In the genomic region with DNA sequence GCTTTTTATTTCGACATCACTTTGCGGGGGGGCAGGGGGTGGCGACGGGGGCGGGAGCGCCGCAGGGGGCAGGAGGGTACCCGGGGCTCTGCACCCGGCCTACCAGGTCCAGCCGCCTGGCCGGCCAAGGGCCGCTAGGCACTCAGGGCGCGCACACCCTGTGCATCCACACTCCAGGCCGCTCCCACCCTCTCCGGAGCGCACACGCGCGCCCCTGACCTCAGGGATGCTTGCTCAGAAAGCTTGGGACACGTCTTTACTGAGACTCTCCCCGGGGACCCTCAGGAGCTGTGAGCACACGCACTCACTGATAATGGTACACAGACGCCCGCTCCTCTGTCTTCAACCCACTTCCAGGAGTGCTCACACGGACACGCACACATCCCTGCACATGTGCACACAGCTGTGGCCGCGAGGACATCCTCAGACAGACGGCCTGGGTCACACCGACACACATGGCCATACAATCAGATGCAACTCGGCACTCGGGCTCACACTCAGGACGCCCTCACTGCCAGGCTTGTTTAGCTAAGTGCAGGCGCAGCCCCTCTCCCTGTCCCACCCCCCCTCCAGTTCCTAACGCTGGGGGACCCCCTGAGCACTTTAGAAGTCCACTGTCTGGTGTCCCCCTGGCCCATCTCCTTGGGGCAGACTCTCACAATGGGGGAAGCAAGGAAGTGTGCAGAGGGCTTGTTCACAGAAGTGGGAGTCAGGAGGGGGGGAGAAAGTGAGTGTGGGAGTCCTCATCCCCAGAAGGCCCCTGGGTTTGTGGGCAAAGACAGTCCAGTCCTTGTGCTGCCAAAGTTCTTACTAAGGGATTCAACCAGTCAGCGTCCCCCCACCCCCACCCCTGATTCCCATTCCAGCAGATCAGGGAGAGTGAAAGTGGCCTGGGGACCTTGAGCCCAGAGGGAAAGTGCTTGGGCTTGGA, we compare ENCODE assay signal across 13 cellular contexts. TPM values are rescaled to one million over a fixed set of nuclear protein-coding genes. Genes with fewer than 3 reads are reported as not detected.
DNase-seq lines count a peak whose midpoint lies in the region; ATAC-seq and TF ChIP-seq lines count a peak whose summit lies in the region.
"Had no signal": no experiment of that assay in that cellular context is flagged by ENCODE, and none has a peak within 500 bp of the region (broad histone marks: within the 10 kb centered on the region; RNA-seq: fewer than 3 reads in every experiment).

No MANE protein-coding gene starts in this region.

- H4K12ac ChIP-seq in trophoblast cell (ENCODE audit: low read depth, low read length): no peak overlapping the region

- H3K9ac ChIP-seq in trophoblast cell (ENCODE audit: low read length): no peak overlapping the region

- peaks cover 56% of the 10 kb centered on the region for H3K79me1 ChIP-seq in trophoblast cell (ENCODE audit: low read length)

- peaks cover 16 to 27% of the 10 kb centered on the region in 2 experiments for H3K36me3 ChIP-seq in trophoblast cell (ENCODE audit: control insufficient read depth in 1 of 2, insufficient read depth in 2 of 2, low read length in 2 of 2)
- no peaks in the 10 kb centered on the region for H3K36me3 ChIP-seq in transverse colon

- H3K27ac ChIP-seq in C4-2B (peak overlapping the region; percentile 99), trophoblast cell (ENCODE audit: low read depth, low read length) (no peak overlapping the region), transverse colon (no peak overlapping the region)

- H3K4me1 Mint-ChIP-seq in HFFc6 (ENCODE audit: low read depth): peaks cover 29% of the 10 kb centered on the region

- peaks cover 9% of the 10 kb centered on the region for H3K27me3 Mint-ChIP-seq in HFFc6 (ENCODE audit: insufficient read depth)

- TF ChIP-seq CTCF in C4-2B (conservative IDR thresholded peaks at IDR 0.05): no peak
- no peak for TF ChIP-seq CTCF in HFFc6 (IDR thresholded peaks at IDR 0.05)
- no peak for TF ChIP-seq CTCF in transverse colon (IDR thresholded peaks at IDR 0.05)

- peak overlapping the region; percentile 26 for H3K4ac ChIP-seq in trophoblast cell (ENCODE audit: low read depth, low read length)

- no peak overlapping the region for H2AFZ ChIP-seq in trophoblast cell (ENCODE audit: insufficient read depth, low read length, poor library complexity)

- H2AK5ac ChIP-seq in trophoblast cell (ENCODE audit: low read length): no peak overlapping the region

- in situ Hi-C loops in transverse colon (cut with MboI; ENCODE audit: low pct_ligation_motif_present in 1 of 4, low pct_unique_long_range_greater_than_20kb in 1 of 4, low sequenced_read_pairs in 3 of 4): loop anchor here in 2 of 4 donors (25.0 kb wide), 2 partner anchors 331 to 406 kb away; a partner anchor contains a TSS

- intact Hi-C loops in transverse colon (cut with DNase I; ENCODE audit: low total_unique reads): loop anchor here (5.0 kb wide), 1 partner anchor 321 kb away; no protein-coding TSS in a partner anchor

- H3K18ac ChIP-seq in trophoblast cell (ENCODE audit: low read length): peak overlapping the region; percentile 35

- no peak for TF ChIP-seq EP300 in transverse colon (IDR thresholded peaks at IDR 0.05; ENCODE audit: low read depth)

- H3K27me3 ChIP-seq in trophoblast cell (ENCODE audit: insufficient read depth, low read length): peaks cover 3% of the 10 kb centered on the region
- peaks cover 100% of the 10 kb centered on the region for H3K27me3 ChIP-seq in transverse colon

- H3K9me3 Mint-ChIP-seq in HFFc6: no peaks in the 10 kb centered on the region

- peak overlapping the region; percentile 93 for H3K4me2 ChIP-seq in trophoblast cell (ENCODE audit: low read length)

- H3K36me3 Mint-ChIP-seq in HFFc6 (ENCODE audit: low read depth): peaks cover 19% of the 10 kb centered on the region

- H2BK12ac ChIP-seq in trophoblast cell (ENCODE audit: low read length): peak overlapping the region; percentile 8

- H4K91ac ChIP-seq in trophoblast cell (ENCODE audit: low read depth, low read length): peak overlapping the region; percentile 2

- H3K4me3 ChIP-seq in trophoblast cell (ENCODE audit: low read depth, low read length): no peak overlapping the region
- no peak overlapping the region for H3K4me3 ChIP-seq in transverse colon

- DNase-seq in HFFc6 (no peak), erythroblast (lab: John Stamatoyannopoulos, UW) (peak; percentile 68 to 73), trophoblast cell (no peak), transverse colon (no peak)
- no peak for DNase-seq in central memory CD4-positive, alpha-beta T cell
- DNase-seq in activated CD4-positive, alpha-beta T cell treated with anti-CD3 and anti-CD28 coated beads for 48 hours: no peak
- DNase-seq: activated gamma-delta T cell, hypothalamus, NCI-H2081 treated with DMSO at 0.1 percent for 48 hours had no signal

- no peak for ATAC-seq in GM19328 (IDR thresholded peaks at IDR 0.05; ENCODE audit: unreplicated experiment)

- H3K23ac ChIP-seq in trophoblast cell (ENCODE audit: low read length): no peak overlapping the region

- no peak overlapping the region for H4K8ac ChIP-seq in trophoblast cell (ENCODE audit: low read depth, low read length)

- H3K79me2 ChIP-seq in trophoblast cell (ENCODE audit: control insufficient read depth, insufficient read depth, low read length, poor library complexity): peaks cover 45% of the 10 kb centered on the region

- peak overlapping the region; percentile 6 for H3K14ac ChIP-seq in trophoblast cell (ENCODE audit: low read length)

- peak; percentile 34 for TF ChIP-seq POLR2A in erythroblast (IDR thresholded peaks at IDR 0.05; ENCODE audit: low read length)
- no peak for TF ChIP-seq POLR2A in transverse colon (IDR thresholded peaks at IDR 0.05)

- no peak overlapping the region for H2BK5ac ChIP-seq in trophoblast cell (ENCODE audit: low read depth, low read length, poor library complexity)

- WGBS in trophoblast cell (ENCODE audit: extremely low coverage, insufficient coverage, insufficient read length): no CpG with 5 or more reads among the region's 37 CpGs
- WGBS in transverse colon (ENCODE audit: low coverage in 1 of 2), 2 donors: 12% methylated on average over 37 of the region's 37 CpGs; no CpG with 5 or more reads in 1 of the 2 donors

- H3K4me1 ChIP-seq in trophoblast cell (ENCODE audit: control insufficient read depth in 1 of 2, insufficient read depth in 2 of 2, low read length in 2 of 2) (peaks cover 29 to 49% of the 10 kb centered on the region in 2 experiments), transverse colon (peaks cover 23 to 40% (median 37%) of the 10 kb centered on the region in 4 donors)

- H3K9me3 ChIP-seq in trophoblast cell (ENCODE audit: insufficient read depth, low read depth, low read length): peaks cover 7% of the 10 kb centered on the region
- H3K9me3 ChIP-seq in transverse colon: no peaks in the 10 kb centered on the region

- H3K27ac Mint-ChIP-seq in HFFc6: peak overlapping the region; percentile 72; the same call in 1 of the 2 replicates

- no peak overlapping the region for H2BK120ac ChIP-seq in trophoblast cell (ENCODE audit: insufficient read depth, low read length, poor library complexity)

- peak overlapping the region; percentile 78 for H3K4me3 Mint-ChIP-seq in HFFc6

RNA-seq across cellular contexts. Expression of a gene that starts 0.5 kb away (rescaled TPM):
- total RNA-seq in HFFc6 (2021; fragmentation: NEBNext Ultra II Directional; extraction: Animal tissue kit (Norgen Biotek cat#: 25700)): 10 to 100 TPM; 71.0 to 97.5 (median 79.6) TPM
- polyA plus RNA-seq in trophoblast cell (2013): 467 and 505 TPM in 2 replicates
- total RNA-seq in transverse colon: 1 to 10 TPM; 1.8 to 8.2 (median 2.9) TPM
- total RNA-seq: OCI-LY7 had no signal

RNA-seq across cellular contexts. Expression of a gene that starts 26.8 kb away (rescaled TPM):
- not detected for total RNA-seq in HFFc6 (2021; fragmentation: NEBNext Ultra II Directional; extraction: Animal tissue kit (Norgen Biotek cat#: 25700))
- not detected in 2 replicates for polyA plus RNA-seq in trophoblast cell (2013)
- not detected for total RNA-seq in transverse colon
- total RNA-seq: Daoy, OCI-LY7 had no signal

Comparison
In these comparisons a context has a peak if more than half of its experiments do, and no peak if none do; other contexts are left out.
1. DNase-seq: peak in erythroblast (2 of 2); none in HFFc6 (single experiment), trophoblast cell (0 of 2), central memory CD4-positive, alpha-beta T cell (single experiment), activated CD4-positive, alpha-beta T cell treated with anti-CD3 and anti-CD28 coated beads for 48 hours (single experiment) and transverse colon (single experiment).
2. RNA of a gene that starts 0.5 kb away (total RNA-seq): 71.0 to 97.5 TPM in HFFc6; 1.8 to 8.2 TPM in transverse colon; every median in the first group is over 4 times any median in the second.